8 cellular contexts compared by ENCODE assay signal in genomic region chr17:77476920-77477805, GRCh38.
DNase-seq lines count a peak whose midpoint lies in the region; ATAC-seq and TF ChIP-seq lines count a peak whose summit lies in the region.

No MANE protein-coding gene starts in this region.

- H3K4me3 ChIP-seq in OCI-LY7 (ENCODE audit: low read depth, low read length, poor library complexity, severe bottlenecking) (peak overlapping the region; percentile 13), coronary artery (peak overlapping the region; percentile 4), mesenchymal stem cell (ENCODE audit: insufficient read depth in 1 of 2, low read depth in 1 of 2, low read length in 2 of 2) (peak overlapping the region in 1 of 2 experiments; percentile 61), transverse colon (no peak overlapping the region)

- H4K20me1 ChIP-seq in OCI-LY7 (ENCODE audit: insufficient read depth, low read length), result no peaks in the 10 kb centered on the region

- peak; percentile 5 for TF ChIP-seq EP300 in transverse colon (IDR thresholded peaks at IDR 0.05; ENCODE audit: low read depth)

- peak overlapping the region; percentile 86 to 95 for H3K18ac ChIP-seq in mesenchymal stem cell (ENCODE audit: low read depth in 1 of 2, low read length in 2 of 2)

- TF ChIP-seq CTCF in OCI-LY7 (conservative IDR thresholded peaks at IDR 0.05; ENCODE audit: low read length), result no peak
- TF ChIP-seq CTCF in coronary artery (IDR thresholded peaks at IDR 0.05), result no peak
- peak in 1 of 5 experiments; percentile 12 for TF ChIP-seq CTCF in transverse colon (IDR thresholded peaks at IDR 0.05)

- H3K9ac ChIP-seq in mesenchymal stem cell (ENCODE audit: low read length), result peak overlapping the region; percentile 77

- no peaks in the 10 kb centered on the region for H3K9me3 ChIP-seq in OCI-LY7 (ENCODE audit: low read length)
- no peaks in the 10 kb centered on the region for H3K9me3 ChIP-seq in mesenchymal stem cell (ENCODE audit: control insufficient read depth, low read length)
- no peaks in the 10 kb centered on the region for H3K9me3 ChIP-seq in transverse colon

- peaks cover 82% of the 10 kb centered on the region for H3K4me1 ChIP-seq in OCI-LY7 (ENCODE audit: insufficient read depth, low read length, poor library complexity, severe bottlenecking)
- peaks cover 78% of the 10 kb centered on the region for H3K4me1 ChIP-seq in mesenchymal stem cell (ENCODE audit: control insufficient read depth, insufficient read depth, low read depth, low read length)
- H3K4me1 ChIP-seq in transverse colon, result peaks cover 65 to 92% (median 76%) of the 10 kb centered on the region in 4 donors

- H3K27me3 ChIP-seq in mesenchymal stem cell (ENCODE audit: control insufficient read depth in 1 of 2, insufficient read depth in 1 of 2, low read length in 2 of 2) (no peaks in the 10 kb centered on the region), transverse colon (no peaks in the 10 kb centered on the region)

- H3K23ac ChIP-seq in mesenchymal stem cell (ENCODE audit: low read length in 2 of 2), result no peak overlapping the region

- POLR2A ChIA-PET in OCI-LY7 (lab: Charles Lee), result interaction anchor here (0.7 to 6.8 kb wide), 8 partner anchors 15 to 862 kb away, joined by 3 to 60 read pairs (median 4); no protein-coding TSS in a partner anchor

- peak overlapping the region in 1 of 2 experiments; percentile 38 for H2BK12ac ChIP-seq in mesenchymal stem cell (ENCODE audit: low read length in 2 of 2)

- H2BK5ac ChIP-seq in mesenchymal stem cell (ENCODE audit: low read depth, low read length, poor library complexity, severe bottlenecking), result peak overlapping the region; percentile 40

- DNase-seq in Caki2 (ENCODE audit: low read depth), result peak; percentile 38
- DNase-seq in OCI-LY7 (ENCODE audit: low spot score), result peak; percentile 70
- DNase-seq in coronary artery (ENCODE audit: low spot score), result peak; percentile 94
- DNase-seq in mesenchymal stem cell, result peak; percentile 98
- DNase-seq in transverse colon, result peak; percentile 65
- DNase-seq in NCI-H146 (lab: John Stamatoyannopoulos, UW), result no peak
- no peak for DNase-seq in NCI-H1092 (lab: John Stamatoyannopoulos, UW)

- 6% methylated on average over 21 of the region's 22 CpGs for WGBS in mesenchymal stem cell
- WGBS in transverse colon (ENCODE audit: low coverage in 1 of 2), 2 donors, result 53 to 57% methylated on average over 9 to 20 of the region's 22 CpGs

- peak overlapping the region; percentile 80 for H4K91ac ChIP-seq in mesenchymal stem cell (ENCODE audit: low read length)

- in situ Hi-C loops in Caki2 (cut with HindIII; ENCODE audit: low pct_unique_long_range_greater_than_20kb, low sequenced_read_pairs) (no loop called here), transverse colon (cut with MboI; ENCODE audit: low pct_ligation_motif_present in 1 of 4, low pct_unique_long_range_greater_than_20kb in 1 of 4, low sequenced_read_pairs in 3 of 4) (loop anchor here in 1 of 4 donors (25.0 kb wide), 1 partner anchor 140 kb away; no protein-coding TSS in a partner anchor)

- H3K9me2 ChIP-seq in OCI-LY7 (ENCODE audit: insufficient read depth, low read length), result no peaks in the 10 kb centered on the region

- H3K27ac ChIP-seq in OCI-LY7 (ENCODE audit: low read depth, low read length, poor library complexity, severe bottlenecking) (peak overlapping the region; percentile 91), coronary artery (peak overlapping the region; percentile 81 to 85), mesenchymal stem cell (ENCODE audit: low read length, poor library complexity, severe bottlenecking) (peak overlapping the region; percentile 85), transverse colon (peak overlapping the region; percentile 69 to 87 (median 81))

- H3K36me3 ChIP-seq in OCI-LY7 (ENCODE audit: insufficient read depth, low read length) (peaks cover 79% of the 10 kb centered on the region), mesenchymal stem cell (ENCODE audit: control insufficient read depth in 1 of 2, insufficient read depth in 2 of 2, low read depth in 1 of 2, low read length in 2 of 2) (peaks cover 10 to 20% of the 10 kb centered on the region in 2 experiments), transverse colon (peaks cover 0 to 2% (median under 1%) of the 10 kb centered on the region in 4 donors)

- CTCF ChIA-PET in OCI-LY7 (lab: Charles Lee; ENCODE audit: unreplicated experiment), result interaction anchor here (1.0 kb wide), 1 partner anchor 13 kb away, joined by 3 read pairs; no protein-coding TSS in a partner anchor

- H3K79me2 ChIP-seq in OCI-LY7 (ENCODE audit: insufficient read depth, low read depth, low read length), result peaks cover 95% of the 10 kb centered on the region

- peaks cover 9% of the 10 kb centered on the region for H3K79me1 ChIP-seq in mesenchymal stem cell (replicated peaks; ENCODE audit: low read length, poor library complexity, severe bottlenecking)

- H3K4ac ChIP-seq in mesenchymal stem cell (ENCODE audit: low read depth in 1 of 2, low read length in 2 of 2), result peak overlapping the region; percentile 55 to 91

- no peak overlapping the region for H2BK15ac ChIP-seq in mesenchymal stem cell (ENCODE audit: low read depth, poor library complexity, severe bottlenecking)

- intact Hi-C loops in OCI-LY7 (cut with micrococcal nuclease; ENCODE audit: unreplicated experiment) (loop anchor here (5.0 to 10.0 kb wide), 2 partner anchors 145 to 392 kb away; no protein-coding TSS in a partner anchor), transverse colon (cut with DNase I; ENCODE audit: low total_unique reads) (loop anchor here (5.0 kb wide), 2 partner anchors 105 to 155 kb away; no protein-coding TSS in a partner anchor)

- BruUV-seq in OCI-LY7 (replicated peaks; lab: Mats Ljungman, UMichigan), result no TSS peak

- peak overlapping the region in 1 of 2 experiments; percentile 84 for H3K14ac ChIP-seq in mesenchymal stem cell (ENCODE audit: low read length in 2 of 2)

- H4K8ac ChIP-seq in mesenchymal stem cell (ENCODE audit: low read length), result peak overlapping the region; percentile 59

- peak overlapping the region; percentile 22 for H2BK120ac ChIP-seq in mesenchymal stem cell (ENCODE audit: low read depth, low read length)

- TF ChIP-seq POLR2A in transverse colon (IDR thresholded peaks at IDR 0.05), result no peak

- H2AFZ ChIP-seq in OCI-LY7 (ENCODE audit: low read length) (no peak overlapping the region), mesenchymal stem cell (ENCODE audit: low read depth, low read length) (no peak overlapping the region)

- H3K4me2 ChIP-seq in OCI-LY7 (ENCODE audit: low read length) (peak overlapping the region; percentile 82), mesenchymal stem cell (ENCODE audit: low read length, poor library complexity, severe bottlenecking) (peak overlapping the region; percentile 47)

- ATAC-seq in GM18498 (IDR thresholded peaks at IDR 0.05; ENCODE audit: unreplicated experiment), result no peak

- peak overlapping the region; percentile 63 for H2AK5ac ChIP-seq in mesenchymal stem cell (ENCODE audit: low read length, severe bottlenecking)

Comparison
In these comparisons a context has a peak if more than half of its experiments do, and no peak if none do; other contexts are left out.
1. DNase-seq: peak in Caki2 (single experiment), OCI-LY7 (single experiment), coronary artery (single experiment), mesenchymal stem cell (single experiment) and transverse colon (single experiment); none in NCI-H146 (single experiment) and NCI-H1092 (single experiment).
2. H3K4me3 ChIP-seq: peak in OCI-LY7 (single experiment) and coronary artery (single experiment); none in transverse colon (0 of 4).
3. Peak in every context shown above with its lines, with median percentiles within 50 percentile points of each other: H3K27ac ChIP-seq.